ENCODE assay signal across 8 cellular contexts in the genomic region with DNA sequence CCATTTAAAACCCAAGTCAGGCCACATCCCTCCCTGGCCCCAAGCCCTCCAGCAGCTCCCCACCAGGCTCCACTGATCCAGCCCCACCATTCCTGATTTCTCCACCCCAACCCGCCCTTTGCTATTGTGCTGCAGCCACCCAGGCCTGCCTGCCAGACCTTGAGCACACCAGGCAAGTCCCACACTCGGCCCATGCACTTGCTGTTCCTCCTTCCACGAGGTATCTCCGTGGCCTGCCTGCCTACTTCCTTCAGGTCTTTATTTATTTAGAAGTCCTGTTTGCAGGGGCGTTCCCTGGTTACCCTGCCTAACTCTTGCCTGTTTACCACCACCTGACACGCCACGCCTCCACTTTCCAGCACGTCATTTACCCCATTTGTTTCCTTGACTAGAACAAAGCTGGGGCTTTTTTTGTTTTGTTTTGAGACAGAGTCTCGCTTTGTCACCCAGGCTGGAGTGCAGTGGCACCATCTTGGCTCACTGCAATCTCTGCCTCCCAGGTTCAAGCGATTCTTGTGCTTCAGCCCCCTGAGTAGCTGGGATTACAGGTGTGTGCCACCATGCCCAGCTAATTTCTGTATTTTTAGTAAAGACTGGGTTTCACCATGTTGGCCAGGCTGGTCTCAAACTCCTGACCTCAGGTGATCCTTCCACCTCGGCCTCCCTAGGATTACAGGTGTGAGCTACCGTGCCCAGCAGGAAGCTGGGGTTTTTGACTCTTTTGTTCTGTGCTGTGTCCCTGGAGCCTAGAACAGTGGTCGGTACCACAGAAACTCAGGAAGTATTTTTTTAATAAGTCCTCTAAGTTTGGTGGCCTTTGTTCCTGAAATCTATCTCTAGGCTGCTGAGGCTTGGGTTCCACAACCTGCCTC. TPM values are rescaled to one million over a fixed set of nuclear protein-coding genes. Genes with fewer than 3 reads are reported as not detected.
DNase-seq lines count a peak whose midpoint lies in the region; ATAC-seq lines count a peak whose summit lies in the region.

No MANE protein-coding gene starts in this region.

- ATAC-seq in GM19455 (IDR thresholded peaks at IDR 0.05; ENCODE audit: unreplicated experiment), result peak; percentile 39
- peak; percentile 34 for ATAC-seq in HG03558 (IDR thresholded peaks at IDR 0.05; ENCODE audit: extremely low read depth, unreplicated experiment)
- ATAC-seq in esophagus mucosa, result peak; percentile 63

- DNase-seq in Daoy (ENCODE audit: low read depth) (peak; percentile 26), hepatic stellate cell (ENCODE audit: low spot score) (no peak), NCI-H524 (lab: John Stamatoyannopoulos, UW) (no peak)
- DNase-seq in activated CD8-positive, alpha-beta memory T cell treated with anti-CD3 and anti-CD28 coated beads for 1 hour (ENCODE audit: extremely low read depth in 1 of 2, low read depth in 1 of 2), result peak; percentile 78 to 92
- peak; percentile 93 to 96 for DNase-seq in stimulated activated CD4-positive, alpha-beta T cell treated with anti-CD3 and anti-CD28 coated beads, Interleukin-2, amount 100 ng/mL, for 24 hours

RNA-seq across cellular contexts. Expression of a gene that starts 6.7 kb away (rescaled TPM):
- 44.2 and 57.3 TPM in 2 replicates for total RNA-seq in Daoy (2014; rRNA removed; shearing (Covaris generic))
- 10.6 TPM for total RNA-seq in esophagus mucosa

RNA-seq across cellular contexts. Expression of a gene that starts 13.6 kb away (rescaled TPM):
- total RNA-seq in Daoy (2014; rRNA removed; shearing (Covaris generic)), result 0.17 and 0.27 TPM in 2 replicates
- total RNA-seq in esophagus mucosa, result 1.00 TPM

RNA-seq across cellular contexts. Expression of a gene that starts 25.3 kb away (rescaled TPM):
- total RNA-seq in Daoy (2014; rRNA removed; shearing (Covaris generic)), result not detected in 2 replicates
- 0.16 TPM for total RNA-seq in esophagus mucosa

RNA-seq across cellular contexts. Expression of a gene that starts 29.0 kb away (rescaled TPM):
- 0.74 and 0.77 TPM in 2 replicates for total RNA-seq in Daoy (2014; rRNA removed; shearing (Covaris generic))
- 0.24 TPM for total RNA-seq in esophagus mucosa

Comparison
In these comparisons a context has a peak if more than half of its experiments do, and no peak if none do; other contexts are left out.
1. DNase-seq: peak in Daoy (single experiment), activated CD8-positive, alpha-beta memory T cell treated with anti-CD3 and anti-CD28 coated beads for 1 hour (2 of 2) and stimulated activated CD4-positive, alpha-beta T cell treated with anti-CD3 and anti-CD28 coated beads, Interleukin-2, amount 100 ng/mL, for 24 hours (2 of 2); none in hepatic stellate cell (single experiment) and NCI-H524 (0 of 2).
2. Peak in every context shown above with its lines, with median percentiles within 50 percentile points of each other: ATAC-seq.